ENCODE assay signal across 10 cellular contexts in the genomic region with DNA sequence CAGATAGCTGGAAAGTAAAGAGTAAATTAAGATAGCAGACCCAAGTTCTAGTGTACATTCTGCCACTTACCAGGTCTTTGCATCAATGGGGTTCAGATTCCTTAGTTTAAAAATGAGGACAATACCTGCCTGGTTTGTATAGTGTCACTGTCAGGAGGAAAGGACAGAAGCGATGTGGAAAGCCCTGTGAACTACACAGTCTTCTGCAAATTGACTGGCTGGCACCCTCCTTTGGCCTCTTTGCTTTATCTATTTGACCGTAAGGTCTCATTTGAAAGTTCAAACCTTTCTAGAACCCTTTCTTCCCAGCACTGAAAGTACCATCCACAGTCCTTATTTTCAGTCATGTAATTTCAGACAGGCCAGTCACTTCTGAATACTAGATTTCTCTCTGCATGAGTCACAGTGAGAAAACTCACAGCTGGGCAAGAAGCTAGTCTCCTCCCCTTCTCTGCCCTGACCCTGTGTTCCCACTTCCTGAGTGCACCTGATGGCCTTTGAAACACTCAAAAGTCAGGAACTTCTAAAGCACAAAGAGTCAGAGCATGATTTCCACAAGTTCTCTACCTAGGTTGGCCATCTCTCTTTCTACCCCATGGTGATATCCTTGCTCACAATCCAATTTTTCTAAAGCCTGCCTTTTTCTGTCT.
DNase-seq lines count a peak whose midpoint lies in the region; ATAC-seq and TF ChIP-seq lines count a peak whose summit lies in the region.
"Had no signal": no experiment of that assay in that cellular context is flagged by ENCODE, and none has a peak within 500 bp of the region (broad histone marks: within the 10 kb centered on the region; RNA-seq: fewer than 3 reads in every experiment).

No MANE protein-coding gene starts in this region.

- H3K4me3 ChIP-seq in fibroblast of the aortic adventitia (ENCODE audit: low read depth, low read length) = no peak overlapping the region

- no peak for TF ChIP-seq CTCF in fibroblast of the aortic adventitia (IDR thresholded peaks at IDR 0.05; ENCODE audit: insufficient read depth, low read length)

- ATAC-seq in GM21515 (IDR thresholded peaks at IDR 0.05; ENCODE audit: unreplicated experiment) (peak; percentile 95), HG03521 (IDR thresholded peaks at IDR 0.05; ENCODE audit: unreplicated experiment) (peak; percentile 83)

- DNase-seq in Daoy (ENCODE audit: low read depth) = peak; percentile 73
- peak; percentile 19 for DNase-seq in fibroblast of the aortic adventitia (ENCODE audit: low read depth)
- no peak for DNase-seq in activated effector memory CD4-positive, alpha-beta T cell treated with anti-CD3 and anti-CD28 coated beads, Interleukin-2, amount 50 U/mL, for 16 hours
- no peak for DNase-seq in DMS79 treated with DMSO at 0.1 percent for 48 hours (lab: John Stamatoyannopoulos, UW)
- no peak for DNase-seq in NCI-H1930 (lab: John Stamatoyannopoulos, UW)
- no peak for DNase-seq in activated CD4-positive, alpha-beta T cell treated with anti-CD3 and anti-CD28 coated beads for 4 hours
- DNase-seq: DND-41, OCI-M1 had no signal

Comparison
In these comparisons a context has a peak if more than half of its experiments do, and no peak if none do; other contexts are left out.
1. DNase-seq: peak in Daoy (single experiment) and fibroblast of the aortic adventitia (single experiment); none in activated effector memory CD4-positive, alpha-beta T cell treated with anti-CD3 and anti-CD28 coated beads, Interleukin-2, amount 50 U/mL, for 16 hours (single experiment), DMS79 treated with DMSO at 0.1 percent for 48 hours (single experiment), NCI-H1930 (0 of 2) and activated CD4-positive, alpha-beta T cell treated with anti-CD3 and anti-CD28 coated beads for 4 hours (0 of 2).